8 cellular contexts compared by ENCODE assay signal in the genomic region with DNA sequence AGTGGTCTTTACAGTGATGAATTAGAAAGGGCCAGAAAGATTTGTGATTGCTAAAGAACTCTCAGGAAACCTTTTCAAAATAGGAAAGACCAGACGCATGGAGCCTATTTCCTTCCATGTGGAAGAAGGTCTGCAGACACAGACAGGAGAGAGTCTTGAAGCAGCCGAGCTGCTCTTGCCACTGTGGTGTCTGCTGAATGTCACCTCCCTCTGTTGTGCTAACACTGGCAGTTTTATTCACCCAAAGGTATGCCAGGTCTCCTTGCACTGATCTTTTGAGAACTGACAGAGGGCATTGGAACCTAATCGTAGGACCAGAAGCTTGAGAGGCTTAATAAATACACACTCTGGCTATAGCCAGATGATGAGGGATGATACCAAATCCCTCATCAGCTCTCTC.
"Had no signal": no experiment of that assay in that cellular context is flagged by ENCODE, and none has a peak within 500 bp of the region (broad histone marks: within the 10 kb centered on the region; RNA-seq: fewer than 3 reads in every experiment).

No MANE protein-coding gene starts in this region.

- H3K9me3 ChIP-seq: HAP-1 had no signal

- H3K36me3 ChIP-seq: HAP-1 had no signal

- H3K27ac ChIP-seq: GM23248, HL-60 had no signal

- DNase-seq: GOT3, H7, HFFc6 had no signal

- H3K4me3 ChIP-seq: GM23248, HAP-1 had no signal

- H3K4me1 ChIP-seq: HAP-1 had no signal

- ATAC-seq: HCT116, HepG2 had no signal

- H3K9ac ChIP-seq: GM23248 had no signal

- FAIRE-seq: HepG2 had no signal
